Comparison of ENCODE assay signal across 9 cellular contexts in genomic region chr2:29479566-29479965, GRCh38.
"Had no signal": no experiment of that assay in that cellular context is flagged by ENCODE, and none has a peak within 500 bp of the region (broad histone marks: within the 10 kb centered on the region; RNA-seq: fewer than 3 reads in every experiment).

No MANE protein-coding gene starts in this region.

- FAIRE-seq: H1, H54, HTR-8/SVneo had no signal

- H3K4me3 Mint-ChIP-seq: GM23338, H9 had no signal

- H3K27ac Mint-ChIP-seq: GM23338, H9 had no signal

- H3K4me2 ChIP-seq: GM23338 had no signal

- DNase-seq: H9, HCEC 1CT, IMR-90, KG1 had no signal

- H3K4me3 ChIP-seq: GM23338, K562 had no signal

- H3K4me1 Mint-ChIP-seq: GM23338 had no signal

- ATAC-seq: GM23338 had no signal

- H2AFZ ChIP-seq: GM23338 had no signal
